ENCODE assay signal across 1 cellular context in the genomic region with DNA sequence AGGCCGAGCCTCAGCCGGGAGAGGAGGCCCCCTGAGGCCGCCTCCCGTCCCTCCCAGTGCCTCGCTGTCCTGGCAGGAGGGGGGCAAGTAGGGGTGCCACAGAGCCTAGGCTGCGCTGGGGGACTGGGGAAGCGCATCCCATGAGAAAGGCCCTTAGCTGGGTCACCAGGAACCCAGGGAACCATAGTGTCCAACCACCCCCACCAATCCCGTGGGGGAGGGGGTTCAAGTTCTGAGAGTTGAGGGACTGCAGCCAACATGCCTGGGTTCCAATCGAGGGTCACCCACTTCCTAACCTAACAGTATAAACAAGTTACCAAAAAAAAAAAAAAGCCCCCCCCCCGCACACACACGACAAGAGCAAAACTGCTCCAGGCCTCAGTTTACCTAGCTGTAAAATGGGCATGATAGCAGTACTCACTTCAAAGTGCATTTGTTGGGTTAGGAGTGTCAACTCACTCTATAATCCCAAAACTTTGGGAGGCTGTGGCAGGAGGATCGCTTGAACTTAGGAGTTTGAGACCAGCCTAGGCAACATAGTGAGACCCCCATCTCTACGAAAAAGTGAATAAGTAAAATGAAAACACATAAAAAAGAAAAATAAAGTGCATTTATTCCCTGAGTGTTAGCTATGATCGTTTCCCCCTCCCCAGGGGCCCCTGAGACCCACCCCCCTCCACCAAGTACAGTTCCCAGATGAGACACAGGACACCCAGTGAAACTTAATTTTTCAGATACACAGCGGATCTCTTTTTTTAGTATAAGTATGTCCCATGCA.
TF ChIP-seq lines count a peak whose summit lies in the region.

No MANE protein-coding gene starts in this region.

TF ChIP-seq in HepG2, 621 proteins besides CTCF, POLR2A, EP300 and RAD21 (continued from another document):
- no peak for TF ChIP-seq ZNF34 (CRISPR knock-in tag; IDR thresholded peaks at IDR 0.05; ENCODE audit: borderline replicate concordance)
- TF ChIP-seq, protein P1, sequence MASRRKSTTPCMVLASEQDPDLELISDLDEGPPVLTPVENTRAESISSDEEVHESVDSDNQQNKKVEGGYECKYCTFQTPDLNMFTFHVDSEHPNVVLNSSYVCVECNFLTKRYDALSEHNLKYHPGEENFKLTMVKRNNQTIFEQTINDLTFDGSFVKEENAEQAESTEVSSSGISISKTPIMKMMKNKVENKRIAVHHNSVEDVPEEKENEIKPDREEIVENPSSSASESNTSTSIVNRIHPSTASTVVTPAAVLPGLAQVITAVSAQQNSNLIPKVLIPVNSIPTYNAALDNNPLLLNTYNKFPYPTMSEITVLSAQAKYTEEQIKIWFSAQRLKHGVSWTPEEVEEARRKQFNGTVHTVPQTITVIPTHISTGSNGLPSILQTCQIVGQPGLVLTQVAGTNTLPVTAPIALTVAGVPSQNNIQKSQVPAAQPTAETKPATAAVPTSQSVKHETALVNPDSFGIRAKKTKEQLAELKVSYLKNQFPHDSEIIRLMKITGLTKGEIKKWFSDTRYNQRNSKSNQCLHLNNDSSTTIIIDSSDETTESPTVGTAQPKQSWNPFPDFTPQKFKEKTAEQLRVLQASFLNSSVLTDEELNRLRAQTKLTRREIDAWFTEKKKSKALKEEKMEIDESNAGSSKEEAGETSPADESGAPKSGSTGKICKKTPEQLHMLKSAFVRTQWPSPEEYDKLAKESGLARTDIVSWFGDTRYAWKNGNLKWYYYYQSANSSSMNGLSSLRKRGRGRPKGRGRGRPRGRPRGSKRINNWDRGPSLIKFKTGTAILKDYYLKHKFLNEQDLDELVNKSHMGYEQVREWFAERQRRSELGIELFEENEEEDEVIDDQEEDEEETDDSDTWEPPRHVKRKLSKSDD (CRISPR knock-in tag; IDR thresholded peaks at IDR 0.05; ENCODE audit: low read depth), result no peak
